Comparison of ENCODE assay signal across 16 cellular contexts in genomic region chr3:46454209-46454595, GRCh38. TPM values are rescaled to one million over a fixed set of nuclear protein-coding genes. Genes with fewer than 3 reads are reported as not detected.
DNase-seq lines count a peak whose midpoint lies in the region; ATAC-seq and TF ChIP-seq lines count a peak whose summit lies in the region.
"Had no signal": no experiment of that assay in that cellular context is flagged by ENCODE, and none has a peak within 500 bp of the region (broad histone marks: within the 10 kb centered on the region; RNA-seq: fewer than 3 reads in every experiment).

No MANE protein-coding gene starts in this region.

- H3K4me3 Mint-ChIP-seq in stimulated activated effector memory CD8-positive, alpha-beta T cell treated with anti-CD3 and anti-CD28 coated beads, Interleukin-12 subunit alpha, Interleukin-12 subunit beta, amount 100 ng/mL, for 72 hours: no peak overlapping the region
- H3K4me3 Mint-ChIP-seq: CD8-positive, alpha-beta T cell had no signal

- peak; percentile 9 for DNase-seq in ecto neural progenitor cell (ENCODE audit: low spot score)
- DNase-seq in stimulated activated effector memory CD8-positive, alpha-beta T cell treated with anti-CD3 and anti-CD28 coated beads, Interleukin-12 subunit alpha, Interleukin-12 subunit beta, amount 100 ng/mL, for 72 hours (ENCODE audit: low spot score in 2 of 2): no peak
- DNase-seq in SJCRH30: no peak
- DNase-seq in T-helper 1 cell: no peak
- no peak for DNase-seq in EL
- DNase-seq: AML-193, Calu3, DMS79 treated with DMSO at 0.1 percent for 48 hours, GM23248 had no signal

- no peaks in the 10 kb centered on the region for H3K9me3 ChIP-seq in BLaER1 treated with 17β-estradiol and CSF1 and Interleukin-3, amounts not matched to agents 10 nM and 100 nM (replicated peaks in 1 of 11)
- H3K9me3 ChIP-seq in Loucy (ENCODE audit: insufficient read depth, low read depth, low read length) (no peaks in the 10 kb centered on the region), SJCRH30 (replicated peaks) (no peaks in the 10 kb centered on the region)
- H3K9me3 ChIP-seq: A549, HAP-1 had no signal

- no peak overlapping the region for H3K27ac Mint-ChIP-seq in stimulated activated effector memory CD8-positive, alpha-beta T cell treated with anti-CD3 and anti-CD28 coated beads, Interleukin-12 subunit alpha, Interleukin-12 subunit beta, amount 100 ng/mL, for 72 hours
- H3K27ac Mint-ChIP-seq: CD8-positive, alpha-beta T cell had no signal

- ATAC-seq in stimulated activated effector memory CD8-positive, alpha-beta T cell treated with anti-CD3 and anti-CD28 coated beads, Interleukin-12 subunit alpha, Interleukin-12 subunit beta, amount 100 ng/mL, for 72 hours: peak; percentile 28
- ATAC-seq: CD8-positive, alpha-beta T cell had no signal

- H2AFZ ChIP-seq in Loucy (ENCODE audit: low read length): no peak overlapping the region
- H2AFZ ChIP-seq: GM23248 had no signal

- no peaks in the 10 kb centered on the region for H3K79me2 ChIP-seq in Loucy (ENCODE audit: insufficient read depth, low read length)

- H3K9ac ChIP-seq in BLaER1 treated with 17β-estradiol and CSF1 and Interleukin-3, amounts not matched to agents 10 nM and 100 nM: no peak overlapping the region
- no peak overlapping the region for H3K9ac ChIP-seq in Loucy (ENCODE audit: low read depth, low read length, poor library complexity, severe bottlenecking)
- H3K9ac ChIP-seq: GM23248 had no signal

- no peak for TF ChIP-seq CTCF in Loucy (conservative IDR thresholded peaks at IDR 0.05; ENCODE audit: low read length)

- no peak overlapping the region for H3K4me3 ChIP-seq in BLaER1 treated with 17β-estradiol and CSF1 and Interleukin-3, amounts not matched to agents 10 nM and 100 nM
- H3K4me3 ChIP-seq in Loucy (ENCODE audit: low read length, poor library complexity, severe bottlenecking): no peak overlapping the region
- H3K4me3 ChIP-seq in SJCRH30: no peak overlapping the region
- H3K4me3 ChIP-seq: A549, GM23248, HAP-1 had no signal

- H3K4me2 ChIP-seq in BLaER1 treated with 17β-estradiol and CSF1 and Interleukin-3, amounts not matched to agents 10 nM and 100 nM: peak overlapping the region in 10 of 11 experiments; percentile 17 to 72 (median 56); a peak in 18 of 22 replicates
- H3K4me2 ChIP-seq in Loucy (ENCODE audit: low read depth, low read length, poor library complexity, severe bottlenecking): peak overlapping the region; percentile 20
- H3K4me2 ChIP-seq: A549 had no signal

- H3K9me3 Mint-ChIP-seq in stimulated activated effector memory CD8-positive, alpha-beta T cell treated with anti-CD3 and anti-CD28 coated beads, Interleukin-12 subunit alpha, Interleukin-12 subunit beta, amount 100 ng/mL, for 72 hours: no peaks in the 10 kb centered on the region
- H3K9me3 Mint-ChIP-seq: CD8-positive, alpha-beta T cell had no signal

- H3K36me3 ChIP-seq in BLaER1 treated with 17β-estradiol and CSF1 and Interleukin-3, amounts not matched to agents 10 nM and 100 nM: no peaks in the 10 kb centered on the region
- H3K36me3 ChIP-seq in Loucy (ENCODE audit: insufficient read depth, low read length) (no peaks in the 10 kb centered on the region), SJCRH30 (no peaks in the 10 kb centered on the region)
- H3K36me3 ChIP-seq: HAP-1 had no signal

- H3K4me1 ChIP-seq in BLaER1 treated with 17β-estradiol and CSF1 and Interleukin-3, amounts not matched to agents 10 nM and 100 nM: peaks cover 3 to 27% (median 21%) of the 10 kb centered on the region in 10 experiments; a peak in 18 of 20 replicates
- H3K4me1 ChIP-seq in Loucy (ENCODE audit: insufficient read depth, low read length, poor library complexity, severe bottlenecking) (peaks cover 10% of the 10 kb centered on the region), SJCRH30 (no peaks in the 10 kb centered on the region)
- H3K4me1 ChIP-seq: A549, HAP-1 had no signal

- peaks cover 7% of the 10 kb centered on the region for H3K4me1 Mint-ChIP-seq in stimulated activated effector memory CD8-positive, alpha-beta T cell treated with anti-CD3 and anti-CD28 coated beads, Interleukin-12 subunit alpha, Interleukin-12 subunit beta, amount 100 ng/mL, for 72 hours

- H3K36me3 Mint-ChIP-seq in stimulated activated effector memory CD8-positive, alpha-beta T cell treated with anti-CD3 and anti-CD28 coated beads, Interleukin-12 subunit alpha, Interleukin-12 subunit beta, amount 100 ng/mL, for 72 hours: no peaks in the 10 kb centered on the region
- H3K36me3 Mint-ChIP-seq: CD8-positive, alpha-beta T cell had no signal

- no peaks in the 10 kb centered on the region for H3K27me3 ChIP-seq in BLaER1 treated with 17β-estradiol and CSF1 and Interleukin-3, amounts not matched to agents 10 nM and 100 nM
- H3K27me3 ChIP-seq in Loucy (ENCODE audit: insufficient read depth, low read length, poor library complexity, severe bottlenecking) (no peaks in the 10 kb centered on the region), SJCRH30 (no peaks in the 10 kb centered on the region)

- no peaks in the 10 kb centered on the region for H3F3A ChIP-seq in Loucy (ENCODE audit: low read depth)

- H4K20me1 ChIP-seq in BLaER1 treated with 17β-estradiol and CSF1 and Interleukin-3, amounts not matched to agents 10 nM and 100 nM: no peaks in the 10 kb centered on the region
- no peaks in the 10 kb centered on the region for H4K20me1 ChIP-seq in Loucy (ENCODE audit: insufficient read depth, low read length, poor library complexity, severe bottlenecking)

- no peaks in the 10 kb centered on the region for H3K9me2 ChIP-seq in Loucy (replicated peaks; ENCODE audit: low read depth, low read length)

- no peak overlapping the region for H3K27ac ChIP-seq in BLaER1 treated with 17β-estradiol and CSF1 and Interleukin-3, amounts not matched to agents 10 nM and 100 nM
- H3K27ac ChIP-seq in SJCRH30: no peak overlapping the region
- H3K27ac ChIP-seq: A549, GM23248 had no signal

RNA-seq across cellular contexts. Expression of gene LTF, which starts 10.5 kb away (rescaled TPM):
- not detected in 2 replicates for total RNA-seq in SJCRH30 (2014; rRNA removed; shearing (Covaris generic))
- total RNA-seq: Calu3; CD8-positive, alpha-beta T cell; GM23248; H4 had no signal

RNA-seq across cellular contexts. Expression of gene RTP3, which starts 43.6 kb away (rescaled TPM):
- total RNA-seq in SJCRH30 (2014; rRNA removed; shearing (Covaris generic)): not detected in 2 replicates
- total RNA-seq: Calu3; CD8-positive, alpha-beta T cell; GM23248; HT-29 had no signal

RNA-seq across cellular contexts. Expression of gene CCRL2, which starts 47.1 kb away (rescaled TPM):
- total RNA-seq in SJCRH30 (2014; rRNA removed; shearing (Covaris generic)): not detected in 2 replicates
- total RNA-seq: Calu3, GM23248 had no signal
